12 cellular contexts compared by ENCODE assay signal in the genomic region with DNA sequence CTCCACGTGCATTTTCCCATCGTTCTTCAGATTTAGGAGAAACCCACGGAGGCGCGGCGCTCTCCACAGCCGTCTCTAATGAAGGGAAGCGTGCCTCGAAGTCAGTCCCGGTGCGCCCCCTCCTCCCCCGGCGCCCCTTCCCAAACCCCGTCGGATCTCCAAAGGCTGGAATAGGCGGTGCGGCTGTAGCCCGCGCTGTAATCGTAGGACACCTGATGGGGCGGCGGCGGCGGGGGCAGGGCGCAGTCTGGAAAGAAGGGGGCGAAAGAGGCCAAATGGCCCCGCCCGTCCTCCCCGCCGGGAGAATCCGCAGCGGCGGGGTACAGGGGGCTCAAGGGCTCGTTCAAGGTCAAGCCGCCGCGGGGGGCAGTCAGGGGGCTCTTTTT. TPM values are rescaled to one million over a fixed set of nuclear protein-coding genes. Genes with fewer than 3 reads are reported as not detected.
DNase-seq lines count a peak whose midpoint lies in the region; ATAC-seq and TF ChIP-seq lines count a peak whose summit lies in the region.
"Had no signal": no experiment of that assay in that cellular context is flagged by ENCODE, and none has a peak within 500 bp of the region (broad histone marks: within the 10 kb centered on the region; RNA-seq: fewer than 3 reads in every experiment).

No MANE protein-coding gene starts in this region.

- no peaks in the 10 kb centered on the region for H3K36me3 Mint-ChIP-seq in activated T-cell treated with anti-CD3 and anti-CD28 coated beads, Interleukin-2, amount 50 U/mL, for 4 hours (ENCODE audit: insufficient read depth)
- H3K36me3 Mint-ChIP-seq in endodermal cell (ENCODE audit: low read depth) (no peaks in the 10 kb centered on the region), nephron (ENCODE audit: low read depth) (no peaks in the 10 kb centered on the region)
- H3K36me3 Mint-ChIP-seq in activated CD8-positive, alpha-beta memory T cell treated with anti-CD3 and anti-CD28 coated beads, Interleukin-2, amount 10 ng/mL, durations not matched to agents 7 days and 5 days, result no peaks in the 10 kb centered on the region
- no peaks in the 10 kb centered on the region for H3K36me3 Mint-ChIP-seq in stimulated activated effector memory CD8-positive, alpha-beta T cell treated with anti-CD3 and anti-CD28 coated beads, Interleukin-12 subunit alpha, Interleukin-12 subunit beta, amount 100 ng/mL, for 72 hours

- WGBS in endodermal cell (ENCODE audit: insufficient coverage in 1 of 2, insufficient read length in 1 of 2), 2 experiments, result 6% methylated on average over 37 of the region's 37 CpGs; no CpG with 5 or more reads in 1 of the 2 experiments
- WGBS in transverse colon (ENCODE audit: low coverage in 1 of 2), 2 donors, result 17 to 22% methylated on average over 7 to 26 of the region's 37 CpGs

- H3K9ac ChIP-seq in endodermal cell (ENCODE audit: extremely low read depth, low read length, poor library complexity, severe bottlenecking), result no peak overlapping the region

- TF ChIP-seq CTCF in endodermal cell (conservative IDR thresholded peaks at IDR 0.05) (no peak), nephron (IDR thresholded peaks at IDR 0.05; ENCODE audit: unreplicated experiment in 3 of 3) (no peak), transverse colon (IDR thresholded peaks at IDR 0.05) (no peak)

- no peak for TF ChIP-seq POLR2A in transverse colon (IDR thresholded peaks at IDR 0.05)

- CTCF ChIA-PET in activated CD8-positive, alpha-beta memory T cell treated with anti-CD3 and anti-CD28 coated beads, Interleukin-2, amount 10 ng/mL, durations not matched to agents 7 days and 5 days (lab: Charles Lee), result interaction anchor here (1.5 kb wide), 1 partner anchor 19 kb away, joined by 5 read pairs; no protein-coding TSS in a partner anchor

- DNase-seq in activated T-cell treated with anti-CD3 and anti-CD28 coated beads, Interleukin-2, amount 50 U/mL, for 4 hours, result no peak
- DNase-seq in activated T-cell treated with anti-CD3 and anti-CD28 coated beads, Interleukin-2, amount 50 U/mL, for 48 hours, result no peak
- DNase-seq in endodermal cell (peak; percentile 68), transverse colon (no peak), hippocampal formation (lab: John Stamatoyannopoulos, UW) (no peak)
- no peak for DNase-seq in activated CD8-positive, alpha-beta memory T cell treated with anti-CD3 and anti-CD28 coated beads, Interleukin-2, amount 10 ng/mL, durations not matched to agents 7 days and 5 days
- no peak for DNase-seq in stimulated activated effector memory CD8-positive, alpha-beta T cell treated with anti-CD3 and anti-CD28 coated beads, Interleukin-12 subunit alpha, Interleukin-12 subunit beta, amount 100 ng/mL, for 72 hours (ENCODE audit: low spot score in 2 of 2)
- DNase-seq: activated gamma-delta T cell had no signal

- no peak for TF ChIP-seq EP300 in transverse colon (IDR thresholded peaks at IDR 0.05; ENCODE audit: low read depth)

- no peak for ATAC-seq in activated T-cell treated with anti-CD3 and anti-CD28 coated beads, Interleukin-2, amount 50 U/mL, for 4 hours
- no peak for ATAC-seq in activated CD8-positive, alpha-beta memory T cell treated with anti-CD3 and anti-CD28 coated beads, Interleukin-2, amount 10 ng/mL, durations not matched to agents 7 days and 5 days
- no peak for ATAC-seq in stimulated activated effector memory CD8-positive, alpha-beta T cell treated with anti-CD3 and anti-CD28 coated beads, Interleukin-12 subunit alpha, Interleukin-12 subunit beta, amount 100 ng/mL, for 72 hours

- H3K27me3 ChIP-seq in endodermal cell (ENCODE audit: control insufficient read depth, insufficient read depth, low read length, poor library complexity, severe bottlenecking) (peaks cover 54% of the 10 kb centered on the region), transverse colon (peaks cover 63% of the 10 kb centered on the region)

- peaks cover 8% of the 10 kb centered on the region for H3K4me1 Mint-ChIP-seq in activated T-cell treated with anti-CD3 and anti-CD28 coated beads, Interleukin-2, amount 50 U/mL, for 4 hours (ENCODE audit: low read depth)
- H3K4me1 Mint-ChIP-seq in endodermal cell (peaks cover 18% of the 10 kb centered on the region), nephron (peaks cover 6% of the 10 kb centered on the region)
- peaks cover 4% of the 10 kb centered on the region for H3K4me1 Mint-ChIP-seq in activated CD8-positive, alpha-beta memory T cell treated with anti-CD3 and anti-CD28 coated beads, Interleukin-2, amount 10 ng/mL, durations not matched to agents 7 days and 5 days
- no peaks in the 10 kb centered on the region for H3K4me1 Mint-ChIP-seq in stimulated activated effector memory CD8-positive, alpha-beta T cell treated with anti-CD3 and anti-CD28 coated beads, Interleukin-12 subunit alpha, Interleukin-12 subunit beta, amount 100 ng/mL, for 72 hours

- peaks cover 66% of the 10 kb centered on the region for H3K27me3 Mint-ChIP-seq in activated T-cell treated with anti-CD3 and anti-CD28 coated beads, Interleukin-2, amount 50 U/mL, for 4 hours (ENCODE audit: low read depth)
- H3K27me3 Mint-ChIP-seq in endodermal cell (ENCODE audit: insufficient read depth) (peaks cover 89% of the 10 kb centered on the region), nephron (ENCODE audit: low read depth) (peaks cover 77% of the 10 kb centered on the region)
- H3K27me3 Mint-ChIP-seq in activated CD8-positive, alpha-beta memory T cell treated with anti-CD3 and anti-CD28 coated beads, Interleukin-2, amount 10 ng/mL, durations not matched to agents 7 days and 5 days, result peaks cover 77% of the 10 kb centered on the region

- no peak overlapping the region for H3K27ac Mint-ChIP-seq in endodermal cell
- no peak overlapping the region for H3K27ac Mint-ChIP-seq in nephron
- H3K27ac Mint-ChIP-seq in activated CD8-positive, alpha-beta memory T cell treated with anti-CD3 and anti-CD28 coated beads, Interleukin-2, amount 10 ng/mL, durations not matched to agents 7 days and 5 days, result no peak overlapping the region
- H3K27ac Mint-ChIP-seq in stimulated activated effector memory CD8-positive, alpha-beta T cell treated with anti-CD3 and anti-CD28 coated beads, Interleukin-12 subunit alpha, Interleukin-12 subunit beta, amount 100 ng/mL, for 72 hours, result no peak overlapping the region

- peak overlapping the region; percentile 75 for H3K4me3 ChIP-seq in endodermal cell (ENCODE audit: low read length)
- H3K4me3 ChIP-seq in transverse colon, result peak overlapping the region; percentile 29 to 60 (median 49)

- H3K27ac ChIP-seq in endodermal cell (ENCODE audit: low read depth, low read length) (no peak overlapping the region), transverse colon (peak overlapping the region in 3 of 4 donors; percentile 32 to 57 (median 43))
- H3K27ac ChIP-seq: epithelial cell of prostate, left lung had no signal

- in situ Hi-C loops in transverse colon (cut with MboI; ENCODE audit: low pct_ligation_motif_present in 1 of 4, low pct_unique_long_range_greater_than_20kb in 1 of 4, low sequenced_read_pairs in 3 of 4), result no loop called here

- no peaks in the 10 kb centered on the region for H3K9me3 ChIP-seq in endodermal cell (ENCODE audit: control insufficient read depth, low read length)
- H3K9me3 ChIP-seq in transverse colon, result no peaks in the 10 kb centered on the region
- H3K9me3 ChIP-seq: left lung had no signal

- H3K4me3 Mint-ChIP-seq in activated T-cell treated with anti-CD3 and anti-CD28 coated beads, Interleukin-2, amount 50 U/mL, for 4 hours, result peak overlapping the region; percentile 39
- peak overlapping the region; percentile 63 for H3K4me3 Mint-ChIP-seq in endodermal cell
- peak overlapping the region; percentile 76 to 82 (median 80) for H3K4me3 Mint-ChIP-seq in nephron
- no peak overlapping the region for H3K4me3 Mint-ChIP-seq in activated CD8-positive, alpha-beta memory T cell treated with anti-CD3 and anti-CD28 coated beads, Interleukin-2, amount 10 ng/mL, durations not matched to agents 7 days and 5 days
- H3K4me3 Mint-ChIP-seq in stimulated activated effector memory CD8-positive, alpha-beta T cell treated with anti-CD3 and anti-CD28 coated beads, Interleukin-12 subunit alpha, Interleukin-12 subunit beta, amount 100 ng/mL, for 72 hours, result no peak overlapping the region

- H3K36me3 ChIP-seq in endodermal cell (ENCODE audit: control insufficient read depth, insufficient read depth, low read length) (no peaks in the 10 kb centered on the region), transverse colon (no peaks in the 10 kb centered on the region)
- H3K36me3 ChIP-seq: left lung had no signal

- no peaks in the 10 kb centered on the region for H3K9me3 Mint-ChIP-seq in activated T-cell treated with anti-CD3 and anti-CD28 coated beads, Interleukin-2, amount 50 U/mL, for 4 hours
- H3K9me3 Mint-ChIP-seq in endodermal cell, result no peaks in the 10 kb centered on the region
- no peaks in the 10 kb centered on the region for H3K9me3 Mint-ChIP-seq in nephron
- H3K9me3 Mint-ChIP-seq in activated CD8-positive, alpha-beta memory T cell treated with anti-CD3 and anti-CD28 coated beads, Interleukin-2, amount 10 ng/mL, durations not matched to agents 7 days and 5 days (ENCODE audit: low read depth), result no peaks in the 10 kb centered on the region
- no peaks in the 10 kb centered on the region for H3K9me3 Mint-ChIP-seq in stimulated activated effector memory CD8-positive, alpha-beta T cell treated with anti-CD3 and anti-CD28 coated beads, Interleukin-12 subunit alpha, Interleukin-12 subunit beta, amount 100 ng/mL, for 72 hours

- intact Hi-C loops in transverse colon (cut with DNase I; ENCODE audit: low total_unique reads), result no loop called here

- H3K4me1 ChIP-seq in endodermal cell (ENCODE audit: control insufficient read depth, insufficient read depth, low read length) (no peaks in the 10 kb centered on the region), transverse colon (peaks cover 0 to 10% (median 7%) of the 10 kb centered on the region in 4 donors)

RNA-seq across cellular contexts. Expression of gene FAM181B, which starts 1.3 kb away (rescaled TPM):
- not detected for total RNA-seq in activated T-cell treated with anti-CD3 and anti-CD28 coated beads, Interleukin-2, amount 50 U/mL, for 4 hours
- 1 to 10 TPM; 1.5 to 4.7 TPM for total RNA-seq in endodermal cell
- polyA plus RNA-seq in endodermal cell (2013, experiment 1 of 2), result 7.8 TPM
- 7.0 TPM for polyA plus RNA-seq in endodermal cell (2013, experiment 2 of 2)
- under 1 TPM in 2 of 4 donors, not detected in 2; 0.55 to 0.64 TPM for total RNA-seq in transverse colon
- not detected for total RNA-seq in activated CD8-positive, alpha-beta memory T cell treated with anti-CD3 and anti-CD28 coated beads, Interleukin-2, amount 10 ng/mL, durations not matched to agents 7 days and 5 days
- total RNA-seq: A172, left lung had no signal

Comparison
In these comparisons a context has a peak if more than half of its experiments do, and no peak if none do; other contexts are left out.
1. H3K4me3 Mint-ChIP-seq: peak in activated T-cell treated with anti-CD3 and anti-CD28 coated beads, Interleukin-2, amount 50 U/mL, for 4 hours (single experiment), endodermal cell (single experiment) and nephron (3 of 3); none in activated CD8-positive, alpha-beta memory T cell treated with anti-CD3 and anti-CD28 coated beads, Interleukin-2, amount 10 ng/mL, durations not matched to agents 7 days and 5 days (single experiment) and stimulated activated effector memory CD8-positive, alpha-beta T cell treated with anti-CD3 and anti-CD28 coated beads, Interleukin-12 subunit alpha, Interleukin-12 subunit beta, amount 100 ng/mL, for 72 hours (single experiment).